In genomic region chr11:94459576-94459975, GRCh38 we compare ENCODE assay signal across 18 cellular contexts.
"Had no signal": no experiment of that assay in that cellular context is flagged by ENCODE, and none has a peak within 500 bp of the region (broad histone marks: within the 10 kb centered on the region; RNA-seq: fewer than 3 reads in every experiment).

No MANE protein-coding gene starts in this region.

- DNase-seq: effector memory CD4-positive, alpha-beta T cell; heart right ventricle; islet precursor cell; mammary epithelial cell; naive thymus-derived CD8-positive, alpha-beta T cell; psoas muscle; retina; right lobe of liver; spleen; stimulated activated CD4-positive, alpha-beta T cell treated with anti-CD3 and anti-CD28 coated beads, Interleukin-15, amount 100 ng/mL, for 24 hours; stimulated activated CD4-positive, alpha-beta T cell treated with anti-CD3 and anti-CD28 coated beads, Interleukin-1b, Interleukin-23, amount 100 ng/mL, for 48 hours; stimulated activated CD4-positive, alpha-beta T cell treated with anti-CD3 and anti-CD28 coated beads, Interleukin-4, amount 100 ng/mL, for 24 hours; stimulated activated naive B cell treated with anti-CD40 and anti-IgM and Interleukin-4, amounts not matched to agents 10 μg/mL and 1 μg/mL and 100 μg/mL, for 72 hours; stimulated activated naive CD8-positive, alpha-beta T cell treated with anti-CD3 and anti-CD28 coated beads, Interleukin-15, amount 100 ng/mL, for 72 hours; testis; upper lobe of right lung had no signal

- ATAC-seq: esophagus mucosa; heart right ventricle; left lobe of liver; naive thymus-derived CD8-positive, alpha-beta T cell; psoas muscle; right lobe of liver; stimulated activated naive B cell treated with anti-CD40 and anti-IgM and Interleukin-4, amounts not matched to agents 10 μg/mL and 1 μg/mL and 100 μg/mL, for 72 hours; stimulated activated naive CD8-positive, alpha-beta T cell treated with anti-CD3 and anti-CD28 coated beads, Interleukin-15, amount 100 ng/mL, for 72 hours; upper lobe of right lung had no signal

- H3K4me3 Mint-ChIP-seq: naive thymus-derived CD8-positive, alpha-beta T cell; stimulated activated naive B cell treated with anti-CD40 and anti-IgM and Interleukin-4, amounts not matched to agents 10 μg/mL and 1 μg/mL and 100 μg/mL, for 72 hours; stimulated activated naive CD8-positive, alpha-beta T cell treated with anti-CD3 and anti-CD28 coated beads, Interleukin-15, amount 100 ng/mL, for 72 hours had no signal

- H3K27ac Mint-ChIP-seq: naive thymus-derived CD8-positive, alpha-beta T cell; stimulated activated naive B cell treated with anti-CD40 and anti-IgM and Interleukin-4, amounts not matched to agents 10 μg/mL and 1 μg/mL and 100 μg/mL, for 72 hours had no signal

- H3K9me3 Mint-ChIP-seq: naive thymus-derived CD8-positive, alpha-beta T cell; stimulated activated naive B cell treated with anti-CD40 and anti-IgM and Interleukin-4, amounts not matched to agents 10 μg/mL and 1 μg/mL and 100 μg/mL, for 72 hours; stimulated activated naive CD8-positive, alpha-beta T cell treated with anti-CD3 and anti-CD28 coated beads, Interleukin-15, amount 100 ng/mL, for 72 hours had no signal

- H3K4me1 Mint-ChIP-seq: stimulated activated naive CD8-positive, alpha-beta T cell treated with anti-CD3 and anti-CD28 coated beads, Interleukin-15, amount 100 ng/mL, for 72 hours had no signal
